ENCODE assay signal across 8 cellular contexts in the genomic region with DNA sequence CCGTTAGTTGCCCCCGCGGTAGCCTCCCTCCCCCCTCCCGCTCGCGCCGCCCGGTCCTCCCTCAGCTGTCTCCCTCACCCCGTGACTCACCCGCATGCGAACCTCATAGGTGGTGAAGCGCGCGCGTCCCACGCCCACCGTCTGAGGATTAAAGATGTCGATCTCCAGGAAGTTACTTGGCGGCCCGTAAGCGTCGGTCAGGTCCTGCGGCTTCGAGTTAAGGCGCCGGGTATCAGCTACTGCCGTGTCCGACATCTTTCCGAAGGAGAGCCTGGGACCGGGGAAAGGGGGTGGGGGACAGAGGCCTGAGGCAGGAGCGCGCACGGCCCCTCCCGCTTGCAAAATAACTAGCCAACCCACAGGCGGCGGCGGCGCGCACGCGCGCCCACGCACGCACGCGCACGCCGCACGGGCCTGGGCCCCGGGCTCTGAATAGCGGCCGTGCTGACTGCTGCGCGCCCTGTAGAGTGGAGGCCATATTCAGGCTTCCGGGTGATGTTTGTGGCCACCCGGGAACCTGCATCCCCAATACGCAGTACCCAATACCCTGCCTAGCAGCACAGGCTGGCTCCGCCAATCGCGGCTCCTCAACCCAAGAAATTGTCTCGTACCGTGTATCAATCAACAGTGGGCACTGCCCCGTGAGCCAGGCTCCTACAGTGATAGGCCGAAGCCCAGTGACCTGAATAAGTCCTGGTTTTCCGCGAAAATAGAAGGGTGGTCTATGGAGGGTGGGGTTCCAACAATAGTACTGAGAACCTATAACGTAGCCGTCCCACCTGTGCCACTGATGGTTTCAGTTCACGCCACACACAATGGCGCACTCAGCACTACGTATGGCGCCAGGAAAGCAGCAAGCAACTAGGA. TPM values are rescaled to one million over a fixed set of nuclear protein-coding genes. Genes with fewer than 3 reads are reported as not detected.
DNase-seq lines count a peak whose midpoint lies in the region; ATAC-seq, FAIRE-seq and TF ChIP-seq lines count a peak whose summit lies in the region.

SNX12 (minus strand) TSS at position 283 of the 867 bp plus-strand sequence; CDS start at position 255, 28 bp downstream.

- DNase-seq in BE2C (peak; percentile 89), GM19239 (ENCODE audit: insufficient read length, low spot score) (peak; percentile 75), NCI-H510A treated with DMSO at 0.1 percent for 48 hours (lab: John Stamatoyannopoulos, UW) (peak; percentile 86), cerebellum (ENCODE audit: low spot score) (peak; percentile 92), kidney epithelial cell (ENCODE audit: low read depth) (peak; percentile 70)
- peak; percentile 73 to 76 for DNase-seq in activated CD4-positive, alpha-beta T cell treated with anti-CD3 and anti-CD28 coated beads for 24 hours (ENCODE audit: low read depth in 2 of 2)
- peak; percentile 90 for DNase-seq in stimulated activated CD4-positive, alpha-beta T cell treated with anti-CD3 and anti-CD28 coated beads, Interleukin-15, amount 100 ng/mL, for 24 hours

- H3K4me1 ChIP-seq in BE2C, result no peaks in the 10 kb centered on the region

- peak; percentile 96 for ATAC-seq in HG03442 (IDR thresholded peaks at IDR 0.05; ENCODE audit: unreplicated experiment)

- peak within 1 kb of the TSS; percentile 84 for H3K4me3 ChIP-seq in BE2C (ENCODE audit: low read depth, low read length)
- H3K4me3 ChIP-seq in kidney epithelial cell (ENCODE audit: low read depth, low read length), result peak within 1 kb of the TSS; percentile 73

- TF ChIP-seq CTCF in BE2C (IDR thresholded peaks at IDR 0.05; ENCODE audit: low read depth, low read length) (no peak), kidney epithelial cell (IDR thresholded peaks at IDR 0.05; ENCODE audit: insufficient read depth, low read length, poor library complexity, severe bottlenecking) (no peak)

- H3K36me3 ChIP-seq in BE2C (no peaks in the 10 kb centered on the region), kidney epithelial cell (ENCODE audit: control insufficient read depth, insufficient read depth, low read length) (no peaks in the 10 kb centered on the region)

- H3K9me3 ChIP-seq in BE2C, result no peaks in the 10 kb centered on the region

- no peaks in the 10 kb centered on the region; the same call in 1 of the 2 replicates for H3K27me3 ChIP-seq in BE2C
- no peaks in the 10 kb centered on the region for H3K27me3 ChIP-seq in kidney epithelial cell (ENCODE audit: control insufficient read depth, insufficient read depth, low read length)

- FAIRE-seq in GM19239 (lab: Jason Lieb, UNC), result peak; percentile 97

RNA-seq across cellular contexts. Expression of gene SNX12, which starts in this region (rescaled TPM):
- polyA plus RNA-seq in BE2C (2012; ENCODE audit: insufficient read depth, insufficient read length, low read depth), result 64.0 TPM
- total RNA-seq in cerebellum (50.1 TPM), kidney epithelial cell (76.2 and 95.8 TPM in 2 replicates)

Comparison
In these comparisons a context has a peak if more than half of its experiments do, and no peak if none do; other contexts are left out.
1. Peak in every context shown above with its lines: DNase-seq, ATAC-seq and H3K4me3 ChIP-seq.